ENCODE assay signal across 8 cellular contexts in genomic region chr2:75896779-75897366, GRCh38.
DNase-seq lines count a peak whose midpoint lies in the region; ATAC-seq, FAIRE-seq and TF ChIP-seq lines count a peak whose summit lies in the region.

No MANE protein-coding gene starts in this region.

- DNase-seq in NT2/D1 (ENCODE audit: low read depth, low spot score), result peak; percentile 64
- DNase-seq in fibroblast of mammary gland (ENCODE audit: low read depth), result peak; percentile 1
- DNase-seq in superior temporal gyrus (ENCODE audit: extremely low spot score), result peak; percentile 65
- no peak for DNase-seq in central memory CD4-positive, alpha-beta T cell

- H3K4me1 ChIP-seq in NT2/D1 (ENCODE audit: insufficient read depth, insufficient read length), result no peaks in the 10 kb centered on the region

- peak; percentile 33 for FAIRE-seq in G401.6 (lab: Jason Lieb, UNC)

- H3K4me3 ChIP-seq in NT2/D1 (ENCODE audit: insufficient read length, low read depth), result no peak overlapping the region
- no peak overlapping the region for H3K4me3 ChIP-seq in fibroblast of mammary gland (ENCODE audit: control insufficient read depth, low read depth, low read length)

- no peak overlapping the region for H3K9ac ChIP-seq in NT2/D1 (ENCODE audit: insufficient read length, low read depth)

- H3K36me3 ChIP-seq in NT2/D1 (ENCODE audit: insufficient read depth, insufficient read length, low read length), result no peaks in the 10 kb centered on the region

- no peaks in the 10 kb centered on the region for H3K9me3 ChIP-seq in NT2/D1 (ENCODE audit: insufficient read depth, low read length)

- ATAC-seq in GM19468 (IDR thresholded peaks at IDR 0.05; ENCODE audit: extremely low read depth, unreplicated experiment), result peak; percentile 62
- ATAC-seq in HG03439 (IDR thresholded peaks at IDR 0.05; ENCODE audit: unreplicated experiment), result peak; percentile 75
- ATAC-seq in GM18517 (IDR thresholded peaks at IDR 0.05; ENCODE audit: unreplicated experiment), result no peak

- H3K27me3 ChIP-seq in NT2/D1 (ENCODE audit: insufficient read depth, insufficient read length), result no peaks in the 10 kb centered on the region

- TF ChIP-seq CTCF in fibroblast of mammary gland (conservative IDR thresholded peaks at IDR 0.05; ENCODE audit: control insufficient read depth, insufficient read depth, low read depth, low read length), result peak; percentile 30
